ENCODE assay signal across 17 cellular contexts in the genomic region with DNA sequence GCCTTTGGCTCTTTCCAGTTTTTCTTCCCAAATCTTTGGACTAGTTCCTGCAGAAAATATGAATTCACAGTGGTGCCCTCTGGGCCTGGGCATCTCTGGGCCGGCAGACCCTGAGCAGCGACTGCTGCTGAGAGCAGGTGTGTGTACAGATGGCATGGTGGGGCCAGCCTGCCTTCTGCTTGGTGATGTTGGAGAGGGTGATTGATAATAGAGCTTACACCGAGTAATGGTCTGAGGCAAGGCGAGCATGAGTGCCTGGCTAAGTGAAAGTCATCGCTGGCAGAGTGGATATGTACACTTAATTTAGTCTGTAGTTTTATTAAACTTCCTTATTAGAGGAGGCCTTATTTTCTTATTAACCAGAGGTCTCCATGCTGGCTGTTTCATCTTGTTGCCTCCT.
DNase-seq lines count a peak whose midpoint lies in the region; ATAC-seq and TF ChIP-seq lines count a peak whose summit lies in the region.
"Had no signal": no experiment of that assay in that cellular context is flagged by ENCODE, and none has a peak within 500 bp of the region (broad histone marks: within the 10 kb centered on the region; RNA-seq: fewer than 3 reads in every experiment).

No MANE protein-coding gene starts in this region.

- in situ Hi-C loops in GM13977 (cut with MboI; ENCODE audit: low pct_unique_long_range_greater_than_20kb, low sequenced_read_pairs, unreplicated experiment): no loop called here

- TF ChIP-seq CTCF in GM13977 (IDR thresholded peaks at IDR 0.05; ENCODE audit: extremely low read depth, insufficient read depth, missing control alignments): no peak

- DNase-seq in DMS 273 (lab: John Stamatoyannopoulos, UW; ENCODE audit: unreplicated experiment) (peak; percentile 92), NCI-H1694 treated with DMSO at 0.1 percent for 48 hours (lab: John Stamatoyannopoulos, UW) (peak; percentile 85), NCI-H510A (lab: John Stamatoyannopoulos, UW) (peak; percentile 67), cerebellar cortex (ENCODE audit: low spot score) (peak; percentile 48), activated gamma-delta T cell treated with Interleukin-2 at 50 U/mL for 16 hours (no peak), GM13977 (ENCODE audit: low spot score) (no peak)
- DNase-seq: activated CD8-positive, alpha-beta T cell treated with anti-CD3 and anti-CD28 coated beads for 36 hours; left ventricle myocardium superior; MV-4-11; ovary; stimulated activated CD4-positive, alpha-beta T cell treated with anti-CD3 and anti-CD28 coated beads, Interleukin-1b, Interleukin-23, amount 100 ng/mL, for 48 hours; uterus had no signal

- no peak for ATAC-seq in GM21723 (IDR thresholded peaks at IDR 0.05; ENCODE audit: unreplicated experiment)
- no peak for ATAC-seq in HG02884 (IDR thresholded peaks at IDR 0.05; ENCODE audit: unreplicated experiment)
- ATAC-seq: activated CD8-positive, alpha-beta T cell treated with anti-CD3 and anti-CD28 coated beads for 36 hours; gastroesophageal sphincter; GM23338; left ventricle myocardium superior; Right ventricle myocardium inferior had no signal

Comparison
In these comparisons a context has a peak if more than half of its experiments do, and no peak if none do; other contexts are left out.
1. DNase-seq: peak in DMS 273 (single experiment), NCI-H1694 treated with DMSO at 0.1 percent for 48 hours (single experiment), NCI-H510A (single experiment) and cerebellar cortex (single experiment); none in activated gamma-delta T cell treated with Interleukin-2 at 50 U/mL for 16 hours (single experiment) and GM13977 (single experiment).